9 cellular contexts compared by ENCODE assay signal in the genomic region with DNA sequence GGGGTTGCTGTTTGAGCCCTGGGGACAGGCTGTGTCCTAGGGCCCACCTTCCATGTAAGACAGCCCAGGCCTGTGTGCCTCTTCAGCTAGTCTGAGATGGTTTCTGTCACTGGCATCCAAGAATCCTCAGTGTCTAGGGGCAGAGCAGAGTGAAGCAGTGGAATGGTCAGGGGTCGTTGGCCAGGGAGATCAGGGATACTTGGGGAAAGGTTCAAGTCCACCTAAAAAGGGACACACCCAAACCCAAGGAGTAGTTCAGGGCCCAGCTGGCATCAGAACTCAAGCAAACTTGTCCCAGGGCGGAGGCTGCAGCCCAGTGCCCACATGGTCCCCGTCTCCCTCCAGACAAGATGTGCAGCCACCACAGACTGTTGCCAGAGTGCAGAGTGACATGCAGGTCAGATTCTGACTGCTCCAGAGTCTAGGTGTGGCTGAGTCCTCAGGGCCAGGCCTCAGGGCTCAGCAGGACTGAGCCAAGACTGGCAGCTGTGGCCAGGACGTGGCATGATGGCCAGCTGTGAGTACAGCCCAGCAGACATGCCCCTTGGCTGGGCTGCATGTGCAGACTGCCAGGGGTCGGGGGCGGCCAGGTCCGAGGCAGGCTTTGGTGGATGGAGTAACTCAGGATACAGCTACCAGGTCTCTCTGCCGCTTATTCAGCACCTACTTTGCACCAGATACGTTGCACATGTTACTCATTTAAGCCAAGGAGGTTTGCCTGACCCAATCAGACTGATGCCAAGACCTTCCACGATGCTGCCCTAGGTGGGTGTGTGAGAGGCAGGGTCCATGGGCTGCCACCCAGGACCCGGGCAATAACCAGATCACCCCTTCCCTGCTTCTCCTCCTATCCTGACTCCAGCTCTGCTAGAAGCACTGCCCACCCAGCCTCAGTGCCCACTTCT.
A peak's percentile ranks its signal among the peaks of the same experiment; 100 is the strongest.
DNase-seq lines count a peak whose midpoint lies in the region; ATAC-seq and TF ChIP-seq lines count a peak whose summit lies in the region.
"Had no signal": no experiment of that assay in that cellular context is flagged by ENCODE, and none has a peak within 500 bp of the region (broad histone marks: within the 10 kb centered on the region; RNA-seq: fewer than 3 reads in every experiment).

No MANE protein-coding gene starts in this region.

- no peaks in the 10 kb centered on the region for H3K27me3 Mint-ChIP-seq in activated B cell treated with CpG ODN at 0.5 μM for 24 hours
- H3K27me3 Mint-ChIP-seq in central memory CD8-positive, alpha-beta T cell: no peaks in the 10 kb centered on the region
- no peaks in the 10 kb centered on the region for H3K27me3 Mint-ChIP-seq in stimulated activated naive CD8-positive, alpha-beta T cell treated with anti-CD3 and anti-CD28 coated beads, Interleukin-15, amount 100 ng/mL, for 72 hours

- intact Hi-C loops in activated B cell treated with CpG ODN at 0.5 μM for 24 hours (cut with micrococcal nuclease): no loop called here
- intact Hi-C loops in lower lobe of right lung (cut with DNase I): no loop called here
- intact Hi-C loops in esophagus squamous epithelium (cut with DNase I): no loop called here

- no peaks in the 10 kb centered on the region for H3K36me3 Mint-ChIP-seq in activated B cell treated with CpG ODN at 0.5 μM for 24 hours (ENCODE audit: low read depth)
- peaks cover 3% of the 10 kb centered on the region for H3K36me3 Mint-ChIP-seq in central memory CD8-positive, alpha-beta T cell (ENCODE audit: insufficient read depth)

- H3K9me3 Mint-ChIP-seq in activated B cell treated with CpG ODN at 0.5 μM for 24 hours: no peaks in the 10 kb centered on the region
- no peaks in the 10 kb centered on the region for H3K9me3 Mint-ChIP-seq in central memory CD8-positive, alpha-beta T cell
- H3K9me3 Mint-ChIP-seq in stimulated activated naive CD8-positive, alpha-beta T cell treated with anti-CD3 and anti-CD28 coated beads, Interleukin-15, amount 100 ng/mL, for 72 hours: peaks cover 0 to 5% of the 10 kb centered on the region in 2 donors

- H3K4me1 ChIP-seq in lower lobe of right lung (peaks cover 25% of the 10 kb centered on the region), esophagus squamous epithelium (peaks cover 7 to 28% (median 10%) of the 10 kb centered on the region in 3 donors)

- TF ChIP-seq CTCF in activated B cell treated with CpG ODN at 0.5 μM for 24 hours (IDR thresholded peaks at IDR 0.05) (no peak), lower lobe of right lung (IDR thresholded peaks at IDR 0.05) (no peak), esophagus squamous epithelium (IDR thresholded peaks at IDR 0.05) (no peak)

- no peak for ATAC-seq in activated B cell treated with CpG ODN at 0.5 μM for 24 hours (ENCODE audit: low read depth)
- no peak for ATAC-seq in central memory CD8-positive, alpha-beta T cell (replicated peaks; ENCODE audit: extremely low read depth, poor library complexity, severe bottlenecking)
- ATAC-seq in lower lobe of right lung: peak in 1 of 2 donors; percentile 32
- no peak for ATAC-seq in stimulated activated naive CD8-positive, alpha-beta T cell treated with anti-CD3 and anti-CD28 coated beads, Interleukin-15, amount 100 ng/mL, for 72 hours
- no peak for ATAC-seq in HG03442 (IDR thresholded peaks at IDR 0.05; ENCODE audit: unreplicated experiment)
- ATAC-seq: gastroesophageal sphincter had no signal

- CTCF ChIA-PET in activated B cell treated with CpG ODN at 0.5 μM for 24 hours (lab: Charles Lee): no interaction called here

- H3K9me3 ChIP-seq in lower lobe of right lung (no peaks in the 10 kb centered on the region), esophagus squamous epithelium (no peaks in the 10 kb centered on the region)
- H3K9me3 ChIP-seq: gastroesophageal sphincter had no signal

- peak; percentile 7 for DNase-seq in activated B cell treated with CpG ODN at 0.5 μM for 24 hours
- DNase-seq in central memory CD8-positive, alpha-beta T cell (ENCODE audit: low spot score in 2 of 2): no peak
- DNase-seq in lower lobe of right lung: peak; percentile 30
- peak in 1 of 2 donors; percentile 5 for DNase-seq in stimulated activated naive CD8-positive, alpha-beta T cell treated with anti-CD3 and anti-CD28 coated beads, Interleukin-15, amount 100 ng/mL, for 72 hours
- DNase-seq in esophagus squamous epithelium (lab: John Stamatoyannopoulos, UW): no peak
- DNase-seq in T-helper 1 cell: no peak
- DNase-seq: activated naive CD4-positive, alpha-beta T cell had no signal

- no peak overlapping the region for H3K27ac Mint-ChIP-seq in activated B cell treated with CpG ODN at 0.5 μM for 24 hours
- H3K27ac Mint-ChIP-seq in central memory CD8-positive, alpha-beta T cell (ENCODE audit: low read depth): peak overlapping the region; percentile 39
- peak overlapping the region; percentile 37 to 90 for H3K27ac Mint-ChIP-seq in stimulated activated naive CD8-positive, alpha-beta T cell treated with anti-CD3 and anti-CD28 coated beads, Interleukin-15, amount 100 ng/mL, for 72 hours

- H3K27me3 ChIP-seq in lower lobe of right lung (ENCODE audit: low read depth): no peaks in the 10 kb centered on the region
- no peaks in the 10 kb centered on the region for H3K27me3 ChIP-seq in esophagus squamous epithelium
- H3K27me3 ChIP-seq: gastroesophageal sphincter had no signal

- POLR2A ChIA-PET in activated B cell treated with CpG ODN at 0.5 μM for 24 hours (lab: Charles Lee): no interaction called here

- TF ChIP-seq POLR2A in esophagus squamous epithelium (IDR thresholded peaks at IDR 0.05): no peak

- H3K27ac ChIP-seq in lower lobe of right lung (no peak overlapping the region), esophagus squamous epithelium (no peak overlapping the region)

- 97 to 100% methylated on average over 1 to 4 of the region's 11 CpGs for WGBS in esophagus squamous epithelium, 2 donors

- H3K36me3 ChIP-seq in lower lobe of right lung (no peaks in the 10 kb centered on the region), esophagus squamous epithelium (peaks cover 0 to 38% (median 0%) of the 10 kb centered on the region in 3 donors)

- H3K4me1 Mint-ChIP-seq in activated B cell treated with CpG ODN at 0.5 μM for 24 hours: peaks cover 38% of the 10 kb centered on the region
- H3K4me1 Mint-ChIP-seq in central memory CD8-positive, alpha-beta T cell: peaks cover 47% of the 10 kb centered on the region
- peaks cover 89% of the 10 kb centered on the region for H3K4me1 Mint-ChIP-seq in stimulated activated naive CD8-positive, alpha-beta T cell treated with anti-CD3 and anti-CD28 coated beads, Interleukin-15, amount 100 ng/mL, for 72 hours

- no peak overlapping the region for H3K4me3 ChIP-seq in lower lobe of right lung
- H3K4me3 ChIP-seq in esophagus squamous epithelium: no peak overlapping the region
- H3K4me3 ChIP-seq: gastroesophageal sphincter had no signal

- no peak overlapping the region for H3K4me3 Mint-ChIP-seq in activated B cell treated with CpG ODN at 0.5 μM for 24 hours
- no peak overlapping the region for H3K4me3 Mint-ChIP-seq in central memory CD8-positive, alpha-beta T cell
- H3K4me3 Mint-ChIP-seq in stimulated activated naive CD8-positive, alpha-beta T cell treated with anti-CD3 and anti-CD28 coated beads, Interleukin-15, amount 100 ng/mL, for 72 hours: no peak overlapping the region

Comparison
In these comparisons a context has a peak if more than half of its experiments do, and no peak if none do; other contexts are left out.
1. DNase-seq: peak in activated B cell treated with CpG ODN at 0.5 μM for 24 hours (single experiment) and lower lobe of right lung (single experiment); none in central memory CD8-positive, alpha-beta T cell (0 of 2), esophagus squamous epithelium (single experiment) and T-helper 1 cell (0 of 5).